Comparison of ENCODE assay signal across 16 cellular contexts in genomic region chr1:46411010-46411405, GRCh38.
"Had no signal": no experiment of that assay in that cellular context is flagged by ENCODE, and none has a peak within 500 bp of the region (broad histone marks: within the 10 kb centered on the region; RNA-seq: fewer than 3 reads in every experiment).

No MANE protein-coding gene starts in this region.

- ATAC-seq: heart right ventricle; naive thymus-derived CD8-positive, alpha-beta T cell; stimulated activated memory B cell treated with anti-CD40 and anti-IgM and Interleukin-4, amounts not matched to agents 10 μg/mL and 1 μg/mL and 100 μg/mL, for 72 hours had no signal

- H3K9me3 ChIP-seq: heart right ventricle, left ventricle myocardium inferior, ovary, tibial artery had no signal

- H3K27me3 ChIP-seq: heart right ventricle, ovary, tibial artery had no signal

- DNase-seq: central memory CD4-positive, alpha-beta T cell; effector CD4-positive, alpha-beta T cell; heart right ventricle; hypothalamus; left ventricle myocardium inferior; naive thymus-derived CD8-positive, alpha-beta T cell; nucleus accumbens; ovary; stimulated activated CD4-positive, alpha-beta T cell treated with anti-CD3 and anti-CD28 coated beads, Interleukin-15, amount 100 ng/mL, for 24 hours; stimulated activated CD4-positive, alpha-beta T cell treated with anti-CD3 and anti-CD28 coated beads, Interleukin-1b, Interleukin-23, amount 100 ng/mL, for 48 hours; stimulated activated CD4-positive, alpha-beta T cell treated with anti-CD3 and anti-CD28 coated beads, Interleukin-4, amount 100 ng/mL, for 24 hours; tibial artery had no signal

- H3K4me3 ChIP-seq: coronary artery, heart right ventricle, left ventricle myocardium inferior, ovary, tibial artery had no signal

- FAIRE-seq: frontal cortex, islet of Langerhans had no signal

- H3K27ac ChIP-seq: coronary artery, heart right ventricle, left ventricle myocardium inferior, ovary, tibial artery had no signal

- H3K36me3 ChIP-seq: ovary had no signal
